In the genomic region with DNA sequence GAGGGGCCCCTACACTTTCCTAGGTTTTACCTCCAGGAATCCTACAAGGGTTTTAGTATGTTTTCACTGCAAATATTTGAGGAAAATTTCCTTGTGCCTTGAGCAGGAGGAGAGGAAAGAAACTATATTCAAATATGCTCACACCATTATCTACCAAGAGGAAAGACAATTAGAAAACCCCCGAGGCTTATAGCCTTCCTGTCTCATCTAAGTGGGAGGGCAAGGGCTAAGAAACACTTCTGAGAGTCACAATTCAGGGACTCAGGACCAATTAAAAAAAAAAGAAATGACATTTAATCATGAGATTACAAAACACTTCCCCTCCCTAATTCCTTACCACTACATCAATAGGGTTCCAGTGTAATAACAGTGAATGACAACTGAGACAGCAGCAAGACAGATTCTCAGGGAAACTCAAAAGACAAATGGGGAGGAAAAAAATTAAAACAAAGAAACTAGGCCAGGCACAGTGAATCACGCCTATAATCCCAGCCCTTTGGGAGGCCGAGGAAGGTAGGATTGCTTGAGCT, we compare ENCODE assay signal across 13 cellular contexts. TPM values are rescaled to one million over a fixed set of nuclear protein-coding genes. Genes with fewer than 3 reads are reported as not detected.
DNase-seq lines count a peak whose midpoint lies in the region; ATAC-seq and TF ChIP-seq lines count a peak whose summit lies in the region.
"Had no signal": no experiment of that assay in that cellular context is flagged by ENCODE, and none has a peak within 500 bp of the region (broad histone marks: within the 10 kb centered on the region; RNA-seq: fewer than 3 reads in every experiment).

No MANE protein-coding gene starts in this region.

- CTCF ChIA-PET in CD8-positive, alpha-beta T cell (lab: Charles Lee) = no interaction called here

- intact Hi-C loops in CD8-positive, alpha-beta T cell (cut with DNase I, micrococcal nuclease) = no loop called here
- intact Hi-C loops in activated T-helper 2 cell treated with anti-CD3 and anti-CD28 coated beads, Interferon-gamma antibody, Interleukin-2, Interleukin-4, amounts not matched to agents 10 μg/mL and 5 μg/mL and 100 μg/mL, durations not matched to agents 14 hours and 24 hours and 36 hours (cut with micrococcal nuclease) = no loop called here

- H3K4me1 ChIP-seq in CD8-positive, alpha-beta T cell (ENCODE audit: insufficient read depth, low read length) = peaks cover 21% of the 10 kb centered on the region

- no peaks in the 10 kb centered on the region for H3K36me3 ChIP-seq in CD8-positive, alpha-beta T cell (ENCODE audit: insufficient read depth, low read length)
- H3K36me3 ChIP-seq: tibial nerve had no signal

- H3K9me3 ChIP-seq in CD8-positive, alpha-beta T cell (ENCODE audit: low read length) = no peaks in the 10 kb centered on the region
- H3K9me3 ChIP-seq: tibial nerve had no signal

- H3K4me1 Mint-ChIP-seq in CD8-positive, alpha-beta T cell (ENCODE audit: low read depth) = peaks cover 50% of the 10 kb centered on the region
- H3K4me1 Mint-ChIP-seq in activated T-helper 2 cell treated with anti-CD3 and anti-CD28 coated beads, Interferon-gamma antibody, Interleukin-2, Interleukin-4, amounts not matched to agents 10 μg/mL and 5 μg/mL and 100 μg/mL, durations not matched to agents 14 hours and 24 hours and 36 hours (ENCODE audit: low read depth) = peaks cover 27% of the 10 kb centered on the region
- peaks cover 36 to 51% (median 48%) of the 10 kb centered on the region in 3 donors for H3K4me1 Mint-ChIP-seq in naive B cell

- no peak for DNase-seq in CD8-positive, alpha-beta T cell
- no peak for DNase-seq in activated T-helper 2 cell treated with anti-CD3 and anti-CD28 coated beads, Interferon-gamma antibody, Interleukin-2, Interleukin-4, amounts not matched to agents 10 μg/mL and 5 μg/mL and 100 μg/mL, durations not matched to agents 14 hours and 24 hours and 36 hours (ENCODE audit: low spot score)
- no peak for DNase-seq in naive B cell
- no peak for DNase-seq in COR-L47 (lab: John Stamatoyannopoulos, UW)
- DNase-seq in activated gamma-delta T cell (lab: John Stamatoyannopoulos, UW) = no peak
- no peak for DNase-seq in hepatic stellate cell (ENCODE audit: low spot score)
- DNase-seq: erythroblast; NCI-H2081 treated with DMSO at 0.1 percent for 48 hours; NK-92 treated with Interleukin-12 subunit alpha and Interleukin-12 subunit beta, amount 100 ng/mL, for 24 hours; SHP77 treated with DMSO at 0.1 percent for 48 hours had no signal

- peak overlapping the region; percentile 77 for H3K27ac Mint-ChIP-seq in CD8-positive, alpha-beta T cell
- peak overlapping the region; percentile 38 for H3K27ac Mint-ChIP-seq in activated T-helper 2 cell treated with anti-CD3 and anti-CD28 coated beads, Interferon-gamma antibody, Interleukin-2, Interleukin-4, amounts not matched to agents 10 μg/mL and 5 μg/mL and 100 μg/mL, durations not matched to agents 14 hours and 24 hours and 36 hours
- H3K27ac Mint-ChIP-seq in naive B cell = peak overlapping the region; percentile 39 to 88 (median 62)

- no peak overlapping the region for H3K4me3 Mint-ChIP-seq in CD8-positive, alpha-beta T cell
- no peak overlapping the region for H3K4me3 Mint-ChIP-seq in activated T-helper 2 cell treated with anti-CD3 and anti-CD28 coated beads, Interferon-gamma antibody, Interleukin-2, Interleukin-4, amounts not matched to agents 10 μg/mL and 5 μg/mL and 100 μg/mL, durations not matched to agents 14 hours and 24 hours and 36 hours (ENCODE audit: low read depth)
- peak overlapping the region in 3 of 8 donors; percentile 0 to 44 (median 3) for H3K4me3 Mint-ChIP-seq in naive B cell
- H3K4me3 Mint-ChIP-seq: CD14-positive monocyte had no signal

- no peak overlapping the region for H3K4me3 ChIP-seq in CD8-positive, alpha-beta T cell (ENCODE audit: low read depth, low read length)
- H3K4me3 ChIP-seq: tibial nerve had no signal

- no peak for ATAC-seq in CD8-positive, alpha-beta T cell
- peak; percentile 57 for ATAC-seq in GM18868 (IDR thresholded peaks at IDR 0.05; ENCODE audit: unreplicated experiment)
- no peak for ATAC-seq in naive B cell (ENCODE audit: low read depth in 2 of 2)

- peaks cover 6% of the 10 kb centered on the region for H3K36me3 Mint-ChIP-seq in CD8-positive, alpha-beta T cell
- H3K36me3 Mint-ChIP-seq in activated T-helper 2 cell treated with anti-CD3 and anti-CD28 coated beads, Interferon-gamma antibody, Interleukin-2, Interleukin-4, amounts not matched to agents 10 μg/mL and 5 μg/mL and 100 μg/mL, durations not matched to agents 14 hours and 24 hours and 36 hours (ENCODE audit: low read depth) = peaks cover 11% of the 10 kb centered on the region
- peaks cover 0 to 8% of the 10 kb centered on the region in 2 donors for H3K36me3 Mint-ChIP-seq in naive B cell
- H3K36me3 Mint-ChIP-seq: CD14-positive monocyte had no signal

- H3K27me3 Mint-ChIP-seq in CD8-positive, alpha-beta T cell (ENCODE audit: low read depth) = no peaks in the 10 kb centered on the region
- H3K27me3 Mint-ChIP-seq in activated T-helper 2 cell treated with anti-CD3 and anti-CD28 coated beads, Interferon-gamma antibody, Interleukin-2, Interleukin-4, amounts not matched to agents 10 μg/mL and 5 μg/mL and 100 μg/mL, durations not matched to agents 14 hours and 24 hours and 36 hours (ENCODE audit: low read depth) = no peaks in the 10 kb centered on the region
- no peaks in the 10 kb centered on the region for H3K27me3 Mint-ChIP-seq in naive B cell

- H3K9me3 Mint-ChIP-seq in CD8-positive, alpha-beta T cell = no peaks in the 10 kb centered on the region
- H3K9me3 Mint-ChIP-seq in activated T-helper 2 cell treated with anti-CD3 and anti-CD28 coated beads, Interferon-gamma antibody, Interleukin-2, Interleukin-4, amounts not matched to agents 10 μg/mL and 5 μg/mL and 100 μg/mL, durations not matched to agents 14 hours and 24 hours and 36 hours = no peaks in the 10 kb centered on the region
- H3K9me3 Mint-ChIP-seq in naive B cell = peaks cover 0 to 6% (median 0%) of the 10 kb centered on the region in 7 donors

- no peak for TF ChIP-seq CTCF in CD8-positive, alpha-beta T cell (IDR thresholded peaks at IDR 0.05)

- no peaks in the 10 kb centered on the region for H3K27me3 ChIP-seq in CD8-positive, alpha-beta T cell (ENCODE audit: insufficient read depth, low read length)
- H3K27me3 ChIP-seq: tibial nerve had no signal

- H3K27ac ChIP-seq in CD8-positive, alpha-beta T cell (ENCODE audit: low read depth, low read length) = no peak overlapping the region

- POLR2A ChIA-PET in CD8-positive, alpha-beta T cell (lab: Charles Lee) = interaction anchor here (0.6 kb wide), 1 partner anchor 335 kb away, joined by 3 read pairs; no protein-coding TSS in a partner anchor

RNA-seq across cellular contexts. Expression of gene ATRX, which starts 45.6 kb away (rescaled TPM):
- 10 to 100 TPM; 61.2 to 65.7 TPM for total RNA-seq in CD8-positive, alpha-beta T cell
- total RNA-seq in activated T-helper 2 cell treated with anti-CD3 and anti-CD28 coated beads, Interferon-gamma antibody, Interleukin-2, Interleukin-4, amounts not matched to agents 10 μg/mL and 5 μg/mL and 100 μg/mL, durations not matched to agents 14 hours and 24 hours and 36 hours = 74.4 and 82.5 TPM in 2 replicates
- polyA plus RNA-seq in naive B cell (ENCODE audit: low read depth in 6 of 6) = 10 to 100 TPM; 24.8 to 92.6 (median 52.0) TPM
